ENCODE assay signal across 16 cellular contexts in the genomic region with DNA sequence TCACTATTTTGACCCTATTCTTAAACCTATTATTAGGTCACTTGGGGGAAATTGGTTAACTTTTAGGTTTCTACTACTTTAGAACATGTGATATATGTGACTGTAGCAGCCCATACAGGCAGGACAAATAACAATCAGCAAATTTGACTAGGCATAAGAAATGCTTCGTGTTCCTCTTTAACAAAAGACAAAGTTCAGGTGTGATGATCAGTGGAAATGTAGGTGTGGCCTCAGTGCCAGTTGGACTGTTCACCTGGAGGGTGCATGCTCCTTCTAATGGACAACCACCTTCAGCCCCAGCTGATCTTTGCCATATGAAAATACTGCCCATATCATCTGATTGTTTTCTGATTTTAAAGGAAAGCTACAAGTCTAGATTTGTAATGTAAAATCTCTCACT. TPM values are rescaled to one million over a fixed set of nuclear protein-coding genes. Genes with fewer than 3 reads are reported as not detected.
DNase-seq lines count a peak whose midpoint lies in the region; ATAC-seq and TF ChIP-seq lines count a peak whose summit lies in the region.
"Had no signal": no experiment of that assay in that cellular context is flagged by ENCODE, and none has a peak within 500 bp of the region (broad histone marks: within the 10 kb centered on the region; RNA-seq: fewer than 3 reads in every experiment).

No MANE protein-coding gene starts in this region.

- no peak for TF ChIP-seq POLR2A in upper lobe of left lung (IDR thresholded peaks at IDR 0.05)

- peaks cover 49% of the 10 kb centered on the region for H3K4me1 ChIP-seq in KMS-11 (ENCODE audit: low read depth, poor library complexity, severe bottlenecking)
- H3K4me1 ChIP-seq in mucosa of descending colon (ENCODE audit: low read depth): no peaks in the 10 kb centered on the region
- peaks cover 0 to 1% (median under 1%) of the 10 kb centered on the region in 4 donors for H3K4me1 ChIP-seq in upper lobe of left lung

- intact Hi-C loops in mucosa of descending colon (cut with DNase I, micrococcal nuclease): no loop called here

- 0 out of 2 replicates have a peak overlapping the region, but pooled peaks have one; percentile 53 for H3K4me2 ChIP-seq in KMS-11
- H3K4me2 ChIP-seq: A549 had no signal

- H3K27me3 ChIP-seq in KMS-11 (ENCODE audit: insufficient read depth, low read depth): no peaks in the 10 kb centered on the region
- no peaks in the 10 kb centered on the region for H3K27me3 ChIP-seq in upper lobe of left lung
- H3K27me3 ChIP-seq: BE2C had no signal

- H3K27ac ChIP-seq in KMS-11 (no peak overlapping the region), upper lobe of left lung (no peak overlapping the region)
- H3K27ac ChIP-seq: A549, C4-2B, HL-60 had no signal

- H3K9me3 ChIP-seq in mucosa of descending colon: no peaks in the 10 kb centered on the region
- no peaks in the 10 kb centered on the region for H3K9me3 ChIP-seq in upper lobe of left lung
- H3K9me3 ChIP-seq: A549, BE2C had no signal

- peaks cover 48% of the 10 kb centered on the region for H3K79me2 ChIP-seq in KMS-11 (ENCODE audit: insufficient read depth, low read depth)

- ATAC-seq in mucosa of descending colon (peak; percentile 81), upper lobe of left lung (ENCODE audit: low FRiP score in 2 of 2) (no peak)
- ATAC-seq: A549; CD8-positive, alpha-beta T cell had no signal

- no peak for TF ChIP-seq EP300 in upper lobe of left lung (IDR thresholded peaks at IDR 0.05)

- DNase-seq in RPMI8226 (peak; percentile 56), mucosa of descending colon (peak in 1 of 3 donors; percentile 50), kidney glomerular epithelial cell (lab: John Stamatoyannopoulos, UW) (no peak), GOT3 (lab: John Stamatoyannopoulos, UW) (no peak), upper lobe of left lung (no peak)
- DNase-seq: BE2C; CD8-positive, alpha-beta T cell; COR-L47; DMS153; DMS79 treated with DMSO at 0.1 percent for 48 hours; EL; H7 had no signal

- TF ChIP-seq CTCF in KMS-11 (conservative IDR thresholded peaks at IDR 0.05; ENCODE audit: low read depth, low read length): no peak
- TF ChIP-seq CTCF in mucosa of descending colon (IDR thresholded peaks at IDR 0.05): no peak
- no peak for TF ChIP-seq CTCF in upper lobe of left lung (IDR thresholded peaks at IDR 0.05)

- H2AFZ ChIP-seq in KMS-11 (ENCODE audit: low read depth): no peak overlapping the region

- WGBS in upper lobe of left lung, 2 donors: 89 to 96% methylated on average over 1 of the region's 1 CpG

- no peak overlapping the region for H3K9ac ChIP-seq in KMS-11

- H4K20me1 ChIP-seq in KMS-11 (ENCODE audit: insufficient read depth): no peaks in the 10 kb centered on the region

- H3K4me3 ChIP-seq in KMS-11 (IDR thresholded peaks at IDR 0.05; ENCODE audit: insufficient read depth, low read depth, low read length) (no peak overlapping the region), mucosa of descending colon (no peak overlapping the region), upper lobe of left lung (no peak overlapping the region)
- H3K4me3 ChIP-seq: A549 had no signal

- peaks cover 13% of the 10 kb centered on the region; the same call in 1 of the 2 replicates for H3K36me3 ChIP-seq in KMS-11 (ENCODE audit: insufficient read depth)
- H3K36me3 ChIP-seq in mucosa of descending colon (ENCODE audit: low read depth): no peaks in the 10 kb centered on the region
- peaks cover 0 to 32% (median 0%) of the 10 kb centered on the region in 4 donors for H3K36me3 ChIP-seq in upper lobe of left lung

RNA-seq across cellular contexts. Expression of a gene that starts 6.4 kb away (rescaled TPM):
- total RNA-seq in mucosa of descending colon (10 to 100 TPM; 11.6 to 16.5 (median 14.7) TPM), upper lobe of left lung (10 to 100 TPM in 4 of 6 donors, 1 to 10 TPM in 2; 5.6 to 40.9 (median 13.8) TPM)
